In the genomic region with DNA sequence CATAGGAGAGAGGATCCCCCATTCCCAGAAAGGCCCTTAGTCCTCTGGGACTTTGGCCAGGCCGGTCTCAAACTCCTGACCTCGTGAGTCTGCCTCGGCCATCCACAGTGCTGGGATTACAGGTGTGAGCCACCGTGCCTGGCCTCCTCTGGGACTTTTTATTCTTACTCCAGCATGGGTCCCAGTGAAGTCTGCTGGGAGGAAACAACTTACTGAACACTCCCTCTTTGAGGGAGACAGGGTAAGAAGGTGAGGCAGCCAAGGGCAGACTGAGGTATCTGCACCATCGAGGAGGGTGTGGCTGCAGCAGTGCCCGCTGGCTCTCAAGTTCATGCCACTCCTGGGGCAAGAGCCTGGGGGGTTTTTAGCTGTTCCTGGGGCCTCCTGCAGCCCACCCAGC, we compare ENCODE assay signal across 12 cellular contexts. TPM values are rescaled to one million over a fixed set of nuclear protein-coding genes. Genes with fewer than 3 reads are reported as not detected.
DNase-seq lines count a peak whose midpoint lies in the region; ATAC-seq and TF ChIP-seq lines count a peak whose summit lies in the region.
"Had no signal": no experiment of that assay in that cellular context is flagged by ENCODE, and none has a peak within 500 bp of the region (broad histone marks: within the 10 kb centered on the region; RNA-seq: fewer than 3 reads in every experiment).

No MANE protein-coding gene starts in this region.

- H3K4me3 ChIP-seq in CD8-positive, alpha-beta memory T cell (ENCODE audit: low read length), result peak overlapping the region; percentile 98
- H3K4me3 ChIP-seq in MM.1S (ENCODE audit: low read length), result peak overlapping the region; percentile 100; the same call in 1 of the 2 replicates
- H3K4me3 ChIP-seq in psoas muscle, result peak overlapping the region; percentile 89

- CTCF ChIA-PET in CD8-positive, alpha-beta memory T cell (lab: Charles Lee), result no interaction called here
- CTCF ChIA-PET in WTC11 (lab: Charles Lee), result no interaction called here

- ATAC-seq in psoas muscle (no peak), WTC11 (no peak), GM19467 (IDR thresholded peaks at IDR 0.05; ENCODE audit: unreplicated experiment) (no peak)
- ATAC-seq: activated CD4-positive, CD25-positive, alpha-beta regulatory T cell treated with anti-CD3 and anti-CD28 coated beads, Interleukin-2, amount 50 U/mL, for 24 hours had no signal

- H3K27me3 Mint-ChIP-seq in CD8-positive, alpha-beta memory T cell, result no peaks in the 10 kb centered on the region
- no peaks in the 10 kb centered on the region for H3K27me3 Mint-ChIP-seq in dendritic cell treated with granulocyte-macrophage colony-stimulating factor and Interleukin-4, amounts not matched to agents 40 ng/mL and 50 ng/mL, for 4 days
- H3K27me3 Mint-ChIP-seq in WTC11 (ENCODE audit: low read depth), result no peaks in the 10 kb centered on the region
- H3K27me3 Mint-ChIP-seq: brain had no signal

- peaks cover 25 to 36% (median 27%) of the 10 kb centered on the region in 3 donors for H3K4me1 Mint-ChIP-seq in CD8-positive, alpha-beta memory T cell
- H3K4me1 Mint-ChIP-seq in dendritic cell treated with granulocyte-macrophage colony-stimulating factor and Interleukin-4, amounts not matched to agents 40 ng/mL and 50 ng/mL, for 4 days (ENCODE audit: low read depth), result peaks cover 46% of the 10 kb centered on the region
- H3K4me1 Mint-ChIP-seq in WTC11, result peaks cover 10% of the 10 kb centered on the region

- peaks cover 4 to 56% (median 7%) of the 10 kb centered on the region in 3 donors for H3K36me3 Mint-ChIP-seq in CD8-positive, alpha-beta memory T cell
- peaks cover 67% of the 10 kb centered on the region for H3K36me3 Mint-ChIP-seq in dendritic cell treated with granulocyte-macrophage colony-stimulating factor and Interleukin-4, amounts not matched to agents 40 ng/mL and 50 ng/mL, for 4 days (ENCODE audit: low read depth)
- peaks cover 19% of the 10 kb centered on the region for H3K36me3 Mint-ChIP-seq in WTC11

- no peaks in the 10 kb centered on the region for H3K9me3 ChIP-seq in CD8-positive, alpha-beta memory T cell (ENCODE audit: low read length)
- H3K9me3 ChIP-seq in MM.1S (replicated peaks; ENCODE audit: insufficient read depth, low read length) (no peaks in the 10 kb centered on the region), psoas muscle (no peaks in the 10 kb centered on the region)

- H3K9ac ChIP-seq in MM.1S (ENCODE audit: low read length), result peak overlapping the region; percentile 97; the same call in 1 of the 2 replicates

- H3K27ac Mint-ChIP-seq in CD8-positive, alpha-beta memory T cell, result peak overlapping the region; percentile 70 to 99 (median 95)
- H3K27ac Mint-ChIP-seq in dendritic cell treated with granulocyte-macrophage colony-stimulating factor and Interleukin-4, amounts not matched to agents 40 ng/mL and 50 ng/mL, for 4 days, result peak overlapping the region; percentile 93
- H3K27ac Mint-ChIP-seq in WTC11, result no peak overlapping the region

- no peaks in the 10 kb centered on the region for H3K9me3 Mint-ChIP-seq in CD8-positive, alpha-beta memory T cell
- no peaks in the 10 kb centered on the region for H3K9me3 Mint-ChIP-seq in dendritic cell treated with granulocyte-macrophage colony-stimulating factor and Interleukin-4, amounts not matched to agents 40 ng/mL and 50 ng/mL, for 4 days
- no peaks in the 10 kb centered on the region for H3K9me3 Mint-ChIP-seq in WTC11
- H3K9me3 Mint-ChIP-seq: brain, HFFc6 had no signal

- peaks cover 55% of the 10 kb centered on the region for H3K79me2 ChIP-seq in MM.1S (ENCODE audit: low read length)

- no peak overlapping the region for H2AFZ ChIP-seq in MM.1S (ENCODE audit: low read length)

- peak overlapping the region; percentile 90 for H3K27ac ChIP-seq in CD8-positive, alpha-beta memory T cell (ENCODE audit: low read depth, low read length)
- H3K27ac ChIP-seq in MM.1S (ENCODE audit: low read length) (peak overlapping the region; percentile 77), psoas muscle (peak overlapping the region; percentile 43)

- H3K4me3 Mint-ChIP-seq in CD8-positive, alpha-beta memory T cell, result peak overlapping the region; percentile 92 to 99 (median 95)
- H3K4me3 Mint-ChIP-seq in dendritic cell treated with granulocyte-macrophage colony-stimulating factor and Interleukin-4, amounts not matched to agents 40 ng/mL and 50 ng/mL, for 4 days, result peak overlapping the region; percentile 80
- H3K4me3 Mint-ChIP-seq in WTC11, result no peak overlapping the region

- H3F3A ChIP-seq in MM.1S (ENCODE audit: insufficient read depth, low read length), result peaks cover 21% of the 10 kb centered on the region

- H3K27me3 ChIP-seq in CD8-positive, alpha-beta memory T cell (ENCODE audit: insufficient read depth, low read length, poor library complexity, severe bottlenecking), result no peaks in the 10 kb centered on the region
- H3K27me3 ChIP-seq in MM.1S (replicated peaks; ENCODE audit: insufficient read depth, low read length), result no peaks in the 10 kb centered on the region
- H3K27me3 ChIP-seq in psoas muscle (ENCODE audit: insufficient read depth in 3 of 3, low read length in 2 of 3), result no peaks in the 10 kb centered on the region

- H4K20me1 ChIP-seq in MM.1S (ENCODE audit: insufficient read depth, low read length), result no peaks in the 10 kb centered on the region

- DNase-seq in CD8-positive, alpha-beta memory T cell, result no peak
- DNase-seq in MM.1S (no peak), psoas muscle (no peak), NCI-H146 (lab: John Stamatoyannopoulos, UW) (no peak), WTC11 (ENCODE audit: low spot score) (no peak), COR-L47 (lab: John Stamatoyannopoulos, UW) (no peak)
- DNase-seq: HFFc6, mesendoderm had no signal

- intact Hi-C loops in dendritic cell treated with granulocyte-macrophage colony-stimulating factor and Interleukin-4, amounts not matched to agents 40 ng/mL and 50 ng/mL, for 4 days (cut with micrococcal nuclease), result no loop called here
- intact Hi-C loops in psoas muscle (cut with DNase I), result loop anchor here (5.0 to 10.0 kb wide), 2 partner anchors 123 to 125 kb away; a partner anchor contains a TSS

- H3K9me2 ChIP-seq in MM.1S (replicated peaks; ENCODE audit: insufficient read depth, low read length), result no peaks in the 10 kb centered on the region

- H3K4me2 ChIP-seq in MM.1S (ENCODE audit: low read depth, low read length), result peak overlapping the region; percentile 91

- POLR2A ChIA-PET in CD8-positive, alpha-beta memory T cell (lab: Charles Lee), result no interaction called here
- POLR2A ChIA-PET in WTC11 (lab: Charles Lee), result no interaction called here

- peaks cover 25% of the 10 kb centered on the region for H3K4me1 ChIP-seq in CD8-positive, alpha-beta memory T cell (ENCODE audit: insufficient read depth, low read length)
- H3K4me1 ChIP-seq in MM.1S (ENCODE audit: low read length) (peaks cover 19% of the 10 kb centered on the region), psoas muscle (peaks cover 3% of the 10 kb centered on the region)

- peaks cover 32% of the 10 kb centered on the region for H3K36me3 ChIP-seq in CD8-positive, alpha-beta memory T cell (ENCODE audit: insufficient read depth, low read length)
- H3K36me3 ChIP-seq in MM.1S (replicated peaks; ENCODE audit: insufficient read depth, low read length), result 0 out of 2 replicates have a peak, but pooled peaks cover 8% of the 10 kb centered on the region
- peaks cover 4 to 34% of the 10 kb centered on the region in 2 donors for H3K36me3 ChIP-seq in psoas muscle (ENCODE audit: insufficient read depth in 1 of 2, low read depth in 1 of 2)

- 73 to 85% (median 79%) methylated on average over 6 of the region's 6 CpGs for whole genome bisulfite sequencing in psoas muscle, 3 donors

- no peak for TF ChIP-seq CTCF in MM.1S (IDR thresholded peaks at IDR 0.05; ENCODE audit: low read length)
- TF ChIP-seq CTCF in psoas muscle (IDR thresholded peaks at IDR 0.05), result no peak
- no peak for TF ChIP-seq CTCF in WTC11 (IDR thresholded peaks at IDR 0.05)

TF ChIP-seq in WTC11, 78 proteins besides CTCF, POLR2A, EP300 and RAD21 (continues in another document):
- TF ChIP-seq, protein P1, sequence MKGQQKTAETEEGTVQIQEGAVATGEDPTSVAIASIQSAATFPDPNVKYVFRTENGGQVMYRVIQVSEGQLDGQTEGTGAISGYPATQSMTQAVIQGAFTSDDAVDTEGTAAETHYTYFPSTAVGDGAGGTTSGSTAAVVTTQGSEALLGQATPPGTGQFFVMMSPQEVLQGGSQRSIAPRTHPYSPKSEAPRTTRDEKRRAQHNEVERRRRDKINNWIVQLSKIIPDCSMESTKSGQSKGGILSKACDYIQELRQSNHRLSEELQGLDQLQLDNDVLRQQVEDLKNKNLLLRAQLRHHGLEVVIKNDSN (CRISPR knock-in tag; IDR thresholded peaks at IDR 0.05), result no peak
- TF ChIP-seq TEAD1 (CRISPR knock-in tag; IDR thresholded peaks at IDR 0.05), result no peak

RNA-seq across cellular contexts. Expression of a gene that starts 2.4 kb away (rescaled TPM):
- 10 to 100 TPM; 48.5 to 50.1 TPM for total RNA-seq in CD8-positive, alpha-beta memory T cell
- polyA plus RNA-seq in CD8-positive, alpha-beta memory T cell, result 43.4 TPM
- total RNA-seq in psoas muscle (10 to 100 TPM; 10.3 to 22.1 (median 17.6) TPM), WTC11 (2021) (40.5 to 40.9 TPM (median 40.5 TPM) in 3 replicates)
- polyA plus RNA-seq in psoas muscle, result 10 to 100 TPM; 19.8 to 55.9 (median 55.0) TPM

RNA-seq across cellular contexts. Expression of a gene that starts 43.4 kb away (rescaled TPM):
- 10 to 100 TPM; 42.0 to 43.3 TPM for total RNA-seq in CD8-positive, alpha-beta memory T cell
- polyA plus RNA-seq in CD8-positive, alpha-beta memory T cell, result 7.9 TPM
- total RNA-seq in psoas muscle (1 to 10 TPM; 3.1 to 7.4 (median 4.1) TPM), WTC11 (2021) (42.5 to 47.3 TPM (median 42.9 TPM) in 3 replicates)
- 1 to 10 TPM; 1.9 to 5.5 (median 2.2) TPM for polyA plus RNA-seq in psoas muscle
